Comparison of ENCODE assay signal across 2 cellular contexts in genomic region chr14:85622106-85622505, GRCh38.
TF ChIP-seq lines count a peak whose summit lies in the region.

No MANE protein-coding gene starts in this region.

TF ChIP-seq in GM23338, 12 proteins besides CTCF, POLR2A, EP300 and RAD21:
- TF ChIP-seq ZNF462 (CRISPR knock-in tag; IDR thresholded peaks at IDR 0.05) (no peak), CREB1 (CRISPR knock-in tag; IDR thresholded peaks at IDR 0.05; ENCODE audit: low read depth) (no peak), JUNB (IDR thresholded peaks at IDR 0.05; ENCODE audit: unreplicated experiment) (no peak), ZNF114 (CRISPR knock-in tag; IDR thresholded peaks at IDR 0.05) (no peak), REST (IDR thresholded peaks at IDR 0.05; ENCODE audit: unreplicated experiment) (no peak), EZH2phosphoT487 (IDR thresholded peaks at IDR 0.05; ENCODE audit: unreplicated experiment) (no peak), ETS1 (IDR thresholded peaks at IDR 0.05) (no peak)

TF ChIP-seq in WTC11, 78 proteins besides CTCF, POLR2A, EP300 and RAD21 (continued from another document):
- TF ChIP-seq FOXP4 (CRISPR knock-in tag; IDR thresholded peaks at IDR 0.05) (no peak), GABPB1 (CRISPR knock-in tag; IDR thresholded peaks at IDR 0.05) (no peak), NR1H2 (CRISPR knock-in tag; IDR thresholded peaks at IDR 0.05) (no peak), ZNF512 (CRISPR knock-in tag; IDR thresholded peaks at IDR 0.05; ENCODE audit: borderline replicate concordance) (no peak), MLX (CRISPR knock-in tag; IDR thresholded peaks at IDR 0.05) (no peak), ZBTB21 (CRISPR knock-in tag; IDR thresholded peaks at IDR 0.05; ENCODE audit: borderline replicate concordance) (no peak), TEAD4 (CRISPR knock-in tag; IDR thresholded peaks at IDR 0.05) (no peak), ELF4 (CRISPR knock-in tag; IDR thresholded peaks at IDR 0.05; ENCODE audit: low read depth) (no peak), JAZF1 (CRISPR knock-in tag; IDR thresholded peaks at IDR 0.05) (no peak)
